Comparison of ENCODE assay signal across 16 cellular contexts in the genomic region with DNA sequence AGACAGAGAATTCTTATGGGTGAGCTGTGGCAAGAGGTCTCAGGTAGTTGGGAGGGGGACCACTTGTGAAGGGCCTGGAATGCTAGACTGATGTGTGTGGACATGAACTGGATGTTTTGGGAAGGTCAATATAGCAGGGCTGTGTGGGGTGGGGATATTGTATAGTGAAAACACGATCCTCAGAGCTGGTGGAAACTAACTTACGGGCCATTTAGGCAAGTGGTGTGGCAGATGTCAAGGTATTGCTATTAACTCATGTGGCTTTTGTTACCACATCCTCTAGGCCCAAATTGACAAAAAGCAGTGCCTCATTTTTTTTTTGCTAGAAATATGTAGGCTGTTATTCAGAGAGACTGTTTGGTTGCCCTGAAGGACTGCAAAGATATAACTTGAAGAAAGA. TPM values are rescaled to one million over a fixed set of nuclear protein-coding genes. Genes with fewer than 3 reads are reported as not detected.
DNase-seq lines count a peak whose midpoint lies in the region; ATAC-seq and TF ChIP-seq lines count a peak whose summit lies in the region.
"Had no signal": no experiment of that assay in that cellular context is flagged by ENCODE, and none has a peak within 500 bp of the region (broad histone marks: within the 10 kb centered on the region; RNA-seq: fewer than 3 reads in every experiment).

No MANE protein-coding gene starts in this region.

- peaks cover 7 to 11% of the 10 kb centered on the region in 2 donors for H3K4me1 Mint-ChIP-seq in natural killer cell

- peaks cover 0 to 3% of the 10 kb centered on the region in 2 donors for H3K27me3 Mint-ChIP-seq in natural killer cell (ENCODE audit: low read depth in 2 of 2)

- H3K4me1 ChIP-seq in esophagus squamous epithelium, result peaks cover 0 to 12% (median 0%) of the 10 kb centered on the region in 3 donors

- WGBS in esophagus squamous epithelium, 2 donors, result 72 to 85% methylated on average over 2 of the region's 2 CpGs

- no peaks in the 10 kb centered on the region for H3K27me3 ChIP-seq in esophagus squamous epithelium
- H3K27me3 ChIP-seq: brain microvascular endothelial cell, transverse colon had no signal

- no peak overlapping the region for H3K4me3 Mint-ChIP-seq in natural killer cell

- H3K4me3 ChIP-seq in Jurkat, Clone E6-1 (ENCODE audit: low read length), result no peak overlapping the region
- H3K4me3 ChIP-seq in esophagus squamous epithelium, result no peak overlapping the region
- H3K4me3 ChIP-seq: skin epidermis, transverse colon had no signal

- ATAC-seq in GM18498 (IDR thresholded peaks at IDR 0.05; ENCODE audit: unreplicated experiment) (peak; percentile 31), GM21619 (IDR thresholded peaks at IDR 0.05; ENCODE audit: unreplicated experiment) (peak; percentile 25), natural killer cell (peak; percentile 46 to 50 (median 50))

- H3K36me3 Mint-ChIP-seq in natural killer cell, result no peaks in the 10 kb centered on the region

- H3K36me3 ChIP-seq in esophagus squamous epithelium, result no peaks in the 10 kb centered on the region
- H3K36me3 ChIP-seq: brain microvascular endothelial cell, transverse colon had no signal

- no peak for TF ChIP-seq POLR2A in esophagus squamous epithelium (IDR thresholded peaks at IDR 0.05)

- DNase-seq in Jurkat, Clone E6-1 (ENCODE audit: low read depth, low spot score), result peak; percentile 74
- DNase-seq in natural killer cell (no peak), T1000 (lab: John Stamatoyannopoulos, UW) (no peak), COR-L47 (lab: John Stamatoyannopoulos, UW) (no peak), esophagus squamous epithelium (lab: John Stamatoyannopoulos, UW) (no peak)
- DNase-seq: activated CD4-positive, CD25-positive, alpha-beta regulatory T cell treated with anti-CD3 and anti-CD28 coated beads, Interleukin-2, amount 50 U/mL, for 72 hours; activated naive CD4-positive, alpha-beta T cell treated with anti-CD3 and anti-CD28 coated beads, Interleukin-2, amount 50 U/mL, for 16 hours; brain microvascular endothelial cell; DMS153; NCI-H146; posterior cingulate gyrus; SHP77 treated with DMSO at 0.1 percent for 48 hours; transverse colon had no signal

- no peak overlapping the region for H3K27ac Mint-ChIP-seq in natural killer cell

- no peak overlapping the region for H3K27ac ChIP-seq in esophagus squamous epithelium
- H3K27ac ChIP-seq: brain microvascular endothelial cell, skin epidermis, transverse colon had no signal

- no peak for TF ChIP-seq CTCF in natural killer cell (IDR thresholded peaks at IDR 0.05)
- no peak for TF ChIP-seq CTCF in esophagus squamous epithelium (IDR thresholded peaks at IDR 0.05)

- H3K9me3 ChIP-seq in esophagus squamous epithelium, result no peaks in the 10 kb centered on the region
- H3K9me3 ChIP-seq: transverse colon had no signal

- H3K9me3 Mint-ChIP-seq in natural killer cell, result no peaks in the 10 kb centered on the region

- intact Hi-C loops in natural killer cell (cut with micrococcal nuclease) (no loop called here), esophagus squamous epithelium (cut with DNase I) (loop anchor here (10.0 kb wide), 1 partner anchor 59 kb away; no protein-coding TSS in a partner anchor)

RNA-seq across cellular contexts. Expression of a gene that starts 8.0 kb away (rescaled TPM):
- 41.5 TPM for polyA plus RNA-seq in Jurkat, Clone E6-1 (2012; ENCODE audit: insufficient read depth, insufficient read length)
- 10 to 100 TPM; 49.2 to 57.1 (median 50.0) TPM for total RNA-seq in natural killer cell
- 100 to 1,000 TPM in 1 of 4 donors, 10 to 100 TPM in 3; 47.6 to 129 (median 73.5) TPM for total RNA-seq in esophagus squamous epithelium
